11 cellular contexts compared by ENCODE assay signal in genomic region chr2:64637931-64638330, GRCh38. TPM values are rescaled to one million over a fixed set of nuclear protein-coding genes. Genes with fewer than 3 reads are reported as not detected.
DNase-seq lines count a peak whose midpoint lies in the region; ATAC-seq, FAIRE-seq and TF ChIP-seq lines count a peak whose summit lies in the region.
"Had no signal": no experiment of that assay in that cellular context is flagged by ENCODE, and none has a peak within 500 bp of the region (broad histone marks: within the 10 kb centered on the region; RNA-seq: fewer than 3 reads in every experiment).

No MANE protein-coding gene starts in this region.

- DNase-seq in GM03348 (ENCODE audit: low spot score) (peak; percentile 23), MM.1S (peak; percentile 25), GM12878 (ENCODE audit: low read depth, low spot score) (no peak), GM13977 (ENCODE audit: low spot score) (no peak), mucosa of gallbladder (ENCODE audit: low spot score) (no peak)
- DNase-seq in effector CD8-positive, alpha-beta T cell (lab: John Stamatoyannopoulos, UW) = no peak
- DNase-seq: activated T-cell treated with anti-CD3 and anti-CD28 coated beads, Interleukin-2, amount 50 U/mL, for 4 hours; Karpas-422; NCI-H2227 treated with DMSO at 0.1 percent for 48 hours; stimulated activated CD4-positive, alpha-beta T cell treated with anti-CD3 and anti-CD28 coated beads, Interleukin-12 subunit alpha, Interleukin-12 subunit beta, amount 100 ng/mL, for 4 hours had no signal

- BruUV-seq in GM12878 (replicated peaks; lab: Mats Ljungman, UMichigan) = no TSS peak

- ATAC-seq in GM12878 = no peak

- peaks cover 43% of the 10 kb centered on the region for H3F3A ChIP-seq in MM.1S (ENCODE audit: insufficient read depth, low read length)

- POLR2A ChIA-PET in GM12878 (lab: Charles Lee) = interaction anchor here (1.4 to 10.0 kb wide), 3 partner anchors 14 to 55 kb away, joined by 3 to 131 read pairs (median 6); partner anchors contain the start of gene SERTAD2

- no peak for TF ChIP-seq EP300 in GM12878 (IDR thresholded peaks at IDR 0.05; ENCODE audit: borderline replicate concordance in 1 of 2, control insufficient read depth in 1 of 2, low read depth in 2 of 2, low read length in 2 of 2)

- CTCF ChIA-PET in GM12878 (lab: Yijun Ruan, JAX) = interaction anchor here (1.2 to 4.3 kb wide), 5 partner anchors 8 to 115 kb away, joined by 3 to 27 read pairs (median 10); no protein-coding TSS in a partner anchor

- in situ Hi-C loops in GM12878 (cut with MboI) (no loop called here), GM13977 (cut with MboI; ENCODE audit: low pct_unique_long_range_greater_than_20kb, low sequenced_read_pairs, unreplicated experiment) (no loop called here)

- WGBS in GM12878 (ENCODE audit: insufficient coverage, insufficient replicate concordance, low lambda C conversion rate, missing lambda C conversion rate) = 55% methylated on average over 5 of the region's 5 CpGs

- H3K9ac ChIP-seq in MM.1S (ENCODE audit: low read length) (peak overlapping the region; percentile 89), GM12878 (ENCODE audit: control insufficient read depth, insufficient read depth, low read length) (peak overlapping the region; percentile 67)

- TF ChIP-seq CTCF in MM.1S (IDR thresholded peaks at IDR 0.05; ENCODE audit: low read length) (no peak), GM12878 (IDR thresholded peaks at IDR 0.05 in 2 of 3, conservative IDR thresholded peaks at IDR 0.05 in 1 of 3; ENCODE audit: control insufficient read depth in 2 of 3, extremely low read depth in 1 of 3, insufficient read depth in 1 of 3, low read depth in 3 of 3, low read length in 3 of 3) (no peak), neutrophil (IDR thresholded peaks at IDR 0.05) (no peak), GM13977 (IDR thresholded peaks at IDR 0.05; ENCODE audit: extremely low read depth, insufficient read depth, missing control alignments) (no peak)

- SMC1A ChIA-PET in GM12878 (lab: Charles Lee; ENCODE audit: uncharacterized antibody, unreplicated experiment) = interaction anchor here (0.7 to 33.0 kb wide), 12 partner anchors 11 to 306 kb away, joined by 3 to 945 read pairs (median 5); partner anchors contain the start of gene SERTAD2

- H3K36me3 ChIP-seq in MM.1S (replicated peaks; ENCODE audit: insufficient read depth, low read length) (peaks cover 13% of the 10 kb centered on the region; the same call in 1 of the 2 replicates), GM12878 (ENCODE audit: control insufficient read depth in 2 of 2, insufficient read depth in 2 of 2, low read length in 1 of 2) (peaks cover 24% of the 10 kb centered on the region in 2 experiments), neutrophil (peaks cover 21% of the 10 kb centered on the region)

- H3K4me3 ChIP-seq in MM.1S (ENCODE audit: low read length) (peak overlapping the region; percentile 53), GM12878 (peak overlapping the region; percentile 56), neutrophil (ENCODE audit: low read depth in 1 of 2, low read length in 1 of 2) (peak overlapping the region; percentile 24 to 29)

- H4K20me1 ChIP-seq in MM.1S (ENCODE audit: insufficient read depth, low read length) (no peaks in the 10 kb centered on the region), GM12878 (ENCODE audit: control insufficient read depth, insufficient read depth) (no peaks in the 10 kb centered on the region)

- no peaks in the 10 kb centered on the region for H3K9me2 ChIP-seq in MM.1S (replicated peaks; ENCODE audit: insufficient read depth, low read length)

- no peaks in the 10 kb centered on the region for H3K27me3 ChIP-seq in MM.1S (replicated peaks; ENCODE audit: insufficient read depth, low read length)
- no peaks in the 10 kb centered on the region for H3K27me3 ChIP-seq in GM12878 (replicated peaks in 1 of 2; ENCODE audit: control insufficient read depth in 2 of 2, insufficient read depth in 2 of 2, low read length in 1 of 2)
- H3K27me3 ChIP-seq in neutrophil = no peaks in the 10 kb centered on the region

- peak overlapping the region; percentile 100 for H3K27ac ChIP-seq in MM.1S (ENCODE audit: low read length)
- peak overlapping the region; percentile 95 for H3K27ac ChIP-seq in GM12878 (ENCODE audit: control insufficient read depth, insufficient read depth)
- H3K27ac ChIP-seq in neutrophil = peak overlapping the region; percentile 90

- no peak for TF ChIP-seq RAD21 in GM12878 (IDR thresholded peaks at IDR 0.05; ENCODE audit: insufficient read depth, low read depth, low read length)

- intact Hi-C loops in GM12878 (cut with micrococcal nuclease; ENCODE audit: unreplicated experiment) = loop anchor here (2.0 kb wide), 1 partner anchor 113 kb away; the partner anchor contains the start of gene AFTPH

- TF ChIP-seq POLR2A in GM12878 (IDR thresholded peaks at IDR 0.05; ENCODE audit: low read depth, low read length) = no peak

- peak overlapping the region; percentile 93 for H3K4me2 ChIP-seq in MM.1S (ENCODE audit: low read depth, low read length)
- peak overlapping the region; percentile 98 for H3K4me2 ChIP-seq in GM12878 (ENCODE audit: control insufficient read depth, insufficient read depth)

- H3K4me1 ChIP-seq in MM.1S (ENCODE audit: low read length) (peaks cover 64% of the 10 kb centered on the region), GM12878 (ENCODE audit: control insufficient read depth, insufficient read depth, low read length) (peaks cover 73% of the 10 kb centered on the region), neutrophil (ENCODE audit: control insufficient read depth in 1 of 2, insufficient read depth in 1 of 2, low read depth in 1 of 2, low read length in 1 of 2) (peaks cover 91 to 97% of the 10 kb centered on the region in 2 experiments)

- H2AFZ ChIP-seq in MM.1S (ENCODE audit: low read length) = no peak overlapping the region
- no peak overlapping the region for H2AFZ ChIP-seq in GM12878 (ENCODE audit: control insufficient read depth, low read depth, low read length)

- H3K79me2 ChIP-seq in MM.1S (ENCODE audit: low read length) (peaks cover 85% of the 10 kb centered on the region), GM12878 (ENCODE audit: control insufficient read depth, insufficient read depth, low read length) (peaks cover 95% of the 10 kb centered on the region)

- RAD21 ChIA-PET in GM12878 (lab: Charles Lee; ENCODE audit: unreplicated experiment) = interaction anchor here (0.9 to 4.8 kb wide), 6 partner anchors 12 to 162 kb away, joined by 3 to 36 read pairs (median 3); no protein-coding TSS in a partner anchor

- FAIRE-seq in GM12878 (lab: Jason Lieb, UNC) = peak; percentile 83

- H3K9me3 ChIP-seq in MM.1S (replicated peaks; ENCODE audit: insufficient read depth, low read length) (no peaks in the 10 kb centered on the region), GM12878 (replicated peaks; ENCODE audit: control insufficient read depth, insufficient read depth, low read length) (no peaks in the 10 kb centered on the region), neutrophil (no peaks in the 10 kb centered on the region)

TF ChIP-seq in GM12878, 131 proteins besides CTCF, POLR2A, EP300 and RAD21 (continues in another document):
- TF ChIP-seq ESRRA (IDR thresholded peaks at IDR 0.05; ENCODE audit: low read length) (no peak), SKIL (IDR thresholded peaks at IDR 0.05; ENCODE audit: low read depth, poor library complexity, severe bottlenecking) (no peak), FOXM1 (IDR thresholded peaks at IDR 0.05; ENCODE audit: low read depth, low read length) (no peak), TAF1 (IDR thresholded peaks at IDR 0.05; ENCODE audit: borderline replicate concordance, low read depth, low read length) (no peak), LARP7 (IDR thresholded peaks at IDR 0.05) (no peak), MXI1 (IDR thresholded peaks at IDR 0.05; ENCODE audit: low read depth, low read length) (no peak), ETV6 (conservative IDR thresholded peaks at IDR 0.05 in 1 of 2, IDR thresholded peaks at IDR 0.05 in 1 of 2; ENCODE audit: borderline replicate concordance in 1 of 2, low read depth in 1 of 2) (no peak), TCF7 (IDR thresholded peaks at IDR 0.05; ENCODE audit: borderline replicate concordance) (no peak)

RNA-seq across cellular contexts. Expression of gene SERTAD2, which starts 15.8 kb away (rescaled TPM):
- total RNA-seq in GM12878 (2013; cell fraction: nucleolus; rRNA removed) = 31.9 and 37.0 TPM in 2 replicates
- total RNA-seq in GM12878 (2014; rRNA removed) = 11.5 and 14.4 TPM in 2 replicates
- total RNA-seq in GM12878 (2014; rRNA removed; fragmentation: Illumina TruSeq; extraction: Trizol) = 12.0 and 12.5 TPM in 2 replicates
- total RNA-seq in GM12878 (2021) = 27.8 and 28.5 TPM in 2 replicates
- 27.5 TPM for polyA plus RNA-seq in GM12878 (2011; ENCODE audit: low read depth)
- polyA plus RNA-seq in GM12878 (2011; rRNA removed) = 22.5 and 23.5 TPM in 2 replicates
- polyA plus RNA-seq in GM12878 (2011; cell fraction: cytosol; rRNA removed) = 27.5 and 27.6 TPM in 2 replicates
- polyA plus RNA-seq in GM12878 (2011; cell fraction: nucleus; rRNA removed) = 30.6 and 44.1 TPM in 2 replicates
- 19.6 and 29.4 TPM in 2 replicates for polyA plus RNA-seq in GM12878 (2012)
- polyA plus RNA-seq in GM12878 (2014; fragmentation: Illumina TruSeq; extraction: Trizol) = 24.8 and 25.0 TPM in 2 replicates
- 1 to 10 TPM; 7.9 TPM for polyA plus RNA-seq in GM12878 (2014; fragmentation: Nextera tagmentation; extraction: Ambion mirVana)
- 28.6 and 28.7 TPM in 2 replicates for polyA plus RNA-seq in GM12878 (2014; rRNA removed)
- polyA plus RNA-seq in GM12878 (2016; fragmentation: Nextera tagmentation; extraction: Ambion mirVana) = 10 to 100 TPM; 19.4 to 20.8 TPM
- polyA minus RNA-seq in GM12878 (2011; rRNA and poly(A)+ RNA removed) = 30.0 and 30.9 TPM in 2 replicates
- polyA minus RNA-seq in GM12878 (2011; cell fraction: cytosol; rRNA and poly(A)+ RNA removed) = 20.3 and 32.3 TPM in 2 replicates
- polyA minus RNA-seq in GM12878 (2011; cell fraction: nucleus; rRNA and poly(A)+ RNA removed) = 59.5 and 130 TPM in 2 replicates
- 19.8 TPM for total RNA-seq in mucosa of gallbladder

Comparison
In these comparisons a context has a peak if more than half of its experiments do, and no peak if none do; other contexts are left out.
1. DNase-seq: peak in GM03348 (single experiment) and MM.1S (single experiment); none in GM12878 (single experiment), GM13977 (single experiment), mucosa of gallbladder (single experiment) and effector CD8-positive, alpha-beta T cell (single experiment).
2. Peak in every context shown above with its lines, with median percentiles within 50 percentile points of each other: H3K27ac ChIP-seq and H3K4me3 ChIP-seq.